18 cellular contexts compared by ENCODE assay signal in the genomic region with DNA sequence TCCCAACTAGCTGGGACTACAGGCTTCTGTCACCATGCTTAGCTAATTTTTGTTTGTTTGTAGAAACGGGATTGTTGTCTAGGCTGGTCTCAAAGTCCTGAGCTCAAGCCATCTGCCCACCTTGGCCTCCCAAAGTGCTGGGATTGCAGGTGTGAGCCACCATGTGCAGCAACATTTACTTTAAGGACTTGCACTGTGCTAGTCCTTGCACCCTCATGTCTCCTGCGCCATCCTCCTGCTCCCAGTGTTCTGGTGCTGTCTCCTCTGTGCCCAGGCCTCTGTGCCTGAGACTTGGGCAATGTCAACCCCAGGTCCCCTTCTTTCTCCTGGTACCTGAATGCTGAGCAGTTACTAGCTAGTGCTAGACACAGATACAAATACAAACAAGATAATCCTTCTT. TPM values are rescaled to one million over a fixed set of nuclear protein-coding genes. Genes with fewer than 3 reads are reported as not detected.
DNase-seq lines count a peak whose midpoint lies in the region; ATAC-seq, FAIRE-seq and TF ChIP-seq lines count a peak whose summit lies in the region.
"Had no signal": no experiment of that assay in that cellular context is flagged by ENCODE, and none has a peak within 500 bp of the region (broad histone marks: within the 10 kb centered on the region; RNA-seq: fewer than 3 reads in every experiment).

No MANE protein-coding gene starts in this region.

- no peaks in the 10 kb centered on the region for H3K9me3 ChIP-seq in BLaER1 treated with 17β-estradiol and CSF1 and Interleukin-3, amounts not matched to agents 10 nM and 100 nM (replicated peaks in 1 of 11)
- no peaks in the 10 kb centered on the region for H3K9me3 ChIP-seq in HepG2 (ENCODE audit: low read length)
- H3K9me3 ChIP-seq: colonic mucosa, right lobe of liver had no signal

- POLR2A ChIA-PET in WTC11 (lab: Charles Lee), result interaction anchor here (0.9 to 1.6 kb wide), 2 partner anchors 27 to 76 kb away, joined by 3 to 11 read pairs; a partner anchor contains a TSS
- POLR2A ChIA-PET in HepG2 (lab: Yijun Ruan, JAX), result interaction anchor here (1.8 kb wide), 1 partner anchor 27 kb away, joined by 6 read pairs; a partner anchor contains a TSS

- ATAC-seq in WTC11 (no peak), HepG2 (no peak), HG02885 (IDR thresholded peaks at IDR 0.05; ENCODE audit: poor library complexity, unreplicated experiment) (no peak), GM19452 (IDR thresholded peaks at IDR 0.05; ENCODE audit: unreplicated experiment) (no peak)

- peak overlapping the region; percentile 78 to 93 (median 91) for H3K4me2 ChIP-seq in BLaER1 treated with 17β-estradiol and CSF1 and Interleukin-3, amounts not matched to agents 10 nM and 100 nM
- no peak overlapping the region for H3K4me2 ChIP-seq in HepG2 (ENCODE audit: low read depth, low read length)

- H2AFZ ChIP-seq in HepG2 (ENCODE audit: low read length), result no peak overlapping the region

- intact Hi-C loops in HepG2 (cut with micrococcal nuclease; ENCODE audit: unreplicated experiment), result no loop called here

- no peak for TF ChIP-seq POLR2A in HepG2 (IDR thresholded peaks at IDR 0.05; ENCODE audit: insufficient read depth in 1 of 2, low read depth in 2 of 2, low read length in 2 of 2)

- no peak overlapping the region; a peak in 1 of 20 replicates for H3K4me3 ChIP-seq in BLaER1 treated with 17β-estradiol and CSF1 and Interleukin-3, amounts not matched to agents 10 nM and 100 nM
- no peak overlapping the region for H3K4me3 ChIP-seq in HepG2 (replicated peaks in 1 of 3; ENCODE audit: insufficient read depth in 1 of 3, low read depth in 2 of 3, low read length in 3 of 3)
- H3K4me3 ChIP-seq: colonic mucosa, right lobe of liver had no signal

- H3K4me3 Mint-ChIP-seq in WTC11, result no peak overlapping the region

- CTCF ChIA-PET in WTC11 (lab: Charles Lee), result interaction anchor here (2.2 kb wide), 2 partner anchors 13 to 148 kb away, joined by 21 to 32 read pairs; no protein-coding TSS in a partner anchor
- CTCF ChIA-PET in HepG2 (lab: Yijun Ruan, JAX; ENCODE audit: low intra/inter-chr PET ratio, low total read pairs), result no interaction called here

- in situ Hi-C loops in HepG2 (cut with HindIII; ENCODE audit: extremely low pct_ligation_motif_present, low pct_unique_long_range_greater_than_20kb), result no loop called here

- H3K27ac Mint-ChIP-seq in WTC11, result peak overlapping the region; percentile 90

- H3K27me3 ChIP-seq in BLaER1 treated with 17β-estradiol and CSF1 and Interleukin-3, amounts not matched to agents 10 nM and 100 nM, result peaks cover 0 to 15% (median 7%) of the 10 kb centered on the region in 11 experiments; a peak in 9 of 22 replicates
- H3K27me3 ChIP-seq in HepG2 (ENCODE audit: control insufficient read depth in 1 of 2, insufficient read depth in 2 of 2, low read length in 2 of 2), result no peaks in the 10 kb centered on the region
- H3K27me3 ChIP-seq: colonic mucosa, right lobe of liver had no signal

- peaks cover 0 to 13% (median 6%) of the 10 kb centered on the region in 11 experiments; a peak in 6 of 22 replicates for H4K20me1 ChIP-seq in BLaER1 treated with 17β-estradiol and CSF1 and Interleukin-3, amounts not matched to agents 10 nM and 100 nM
- no peaks in the 10 kb centered on the region for H4K20me1 ChIP-seq in HepG2 (ENCODE audit: insufficient read depth, low read length)

- no peaks in the 10 kb centered on the region for H3K36me3 Mint-ChIP-seq in WTC11

- TF ChIP-seq CTCF in WTC11 (IDR thresholded peaks at IDR 0.05) (no peak), HepG2 (CRISPR knock-in tag; IDR thresholded peaks at IDR 0.05) (no peak)

- peaks cover 27 to 35% (median 33%) of the 10 kb centered on the region in 10 experiments for H3K4me1 ChIP-seq in BLaER1 treated with 17β-estradiol and CSF1 and Interleukin-3, amounts not matched to agents 10 nM and 100 nM
- H3K4me1 ChIP-seq in HepG2 (ENCODE audit: insufficient read depth, low read length), result peaks cover 12% of the 10 kb centered on the region; the same call in 1 of the 2 replicates
- H3K4me1 ChIP-seq: colonic mucosa, right lobe of liver had no signal

- peaks cover 30% of the 10 kb centered on the region for H3K4me1 Mint-ChIP-seq in WTC11

- H3K79me2 ChIP-seq in HepG2 (ENCODE audit: insufficient read depth, low read length), result no peaks in the 10 kb centered on the region

- no peaks in the 10 kb centered on the region for H3K36me3 ChIP-seq in BLaER1 treated with 17β-estradiol and CSF1 and Interleukin-3, amounts not matched to agents 10 nM and 100 nM
- no peaks in the 10 kb centered on the region for H3K36me3 ChIP-seq in HepG2 (replicated peaks in 1 of 2; ENCODE audit: control insufficient read depth in 1 of 2, insufficient read depth in 2 of 2, low read length in 2 of 2)
- H3K36me3 ChIP-seq: colonic mucosa, right lobe of liver, WERI-Rb-1 had no signal

- H3K27ac ChIP-seq in BLaER1 treated with 17β-estradiol and CSF1 and Interleukin-3, amounts not matched to agents 10 nM and 100 nM, result peak overlapping the region in 2 of 11 experiments; percentile 70 to 71; a peak in 2 of 22 replicates
- H3K27ac ChIP-seq in HepG2 (ENCODE audit: extremely low read length, insufficient read depth, low read length), result no peak overlapping the region
- H3K27ac ChIP-seq: colonic mucosa, right lobe of liver, WERI-Rb-1 had no signal

- TF ChIP-seq RAD21 in HepG2 (CRISPR knock-in tag; IDR thresholded peaks at IDR 0.05), result no peak

- no peak for DNase-seq in GM19239 (ENCODE audit: insufficient read length, low spot score)
- no peak for DNase-seq in WTC11 (ENCODE audit: low spot score)
- DNase-seq in HepG2 (ENCODE audit: low spot score), result no peak
- no peak for DNase-seq in NCI-H226
- no peak for DNase-seq in D341Med (ENCODE audit: low spot score)
- DNase-seq: activated T-cell treated with anti-CD3 and anti-CD28 coated beads for 4 hours; AML-193; colonic mucosa; GOT3; nucleus accumbens; stimulated activated CD4-positive, alpha-beta T cell treated with anti-CD3 and anti-CD28 coated beads, Interleukin-4, amount 100 ng/mL, for 4 hours; WERI-Rb-1 had no signal

- no peaks in the 10 kb centered on the region for H3K27me3 Mint-ChIP-seq in WTC11 (ENCODE audit: low read depth)

- no peak for TF ChIP-seq EP300 in HepG2 (IDR thresholded peaks at IDR 0.05; ENCODE audit: low read depth in 2 of 2, low read length in 2 of 2)
- no peak for TF ChIP-seq EP300 in HepG2 (CRISPR knock-in tag; IDR thresholded peaks at IDR 0.05; ENCODE audit: borderline replicate concordance)

- 50% methylated on average over 2 of the region's 2 CpGs for WGBS in HepG2 (ENCODE audit: low lambda C conversion rate)

- BruUV-seq in HepG2 (replicated peaks; lab: Mats Ljungman, UMichigan), result no TSS peak

- no peaks in the 10 kb centered on the region for H3K9me3 Mint-ChIP-seq in WTC11

- peak overlapping the region in 1 of 11 experiments; percentile 64; a peak in 1 of 22 replicates for H3K9ac ChIP-seq in BLaER1 treated with 17β-estradiol and CSF1 and Interleukin-3, amounts not matched to agents 10 nM and 100 nM
- no peak overlapping the region for H3K9ac ChIP-seq in HepG2 (ENCODE audit: insufficient read depth, low read depth, low read length)

- peak; percentile 8 for FAIRE-seq in GM19239 (lab: Jason Lieb, UNC)
- FAIRE-seq in HepG2 (lab: Jason Lieb, UNC), result no peak
- FAIRE-seq: islet of Langerhans, urothelium cell line had no signal

TF ChIP-seq in WTC11, 78 proteins besides CTCF, POLR2A, EP300 and RAD21 (continues in another document):
- TF ChIP-seq, protein P1, sequence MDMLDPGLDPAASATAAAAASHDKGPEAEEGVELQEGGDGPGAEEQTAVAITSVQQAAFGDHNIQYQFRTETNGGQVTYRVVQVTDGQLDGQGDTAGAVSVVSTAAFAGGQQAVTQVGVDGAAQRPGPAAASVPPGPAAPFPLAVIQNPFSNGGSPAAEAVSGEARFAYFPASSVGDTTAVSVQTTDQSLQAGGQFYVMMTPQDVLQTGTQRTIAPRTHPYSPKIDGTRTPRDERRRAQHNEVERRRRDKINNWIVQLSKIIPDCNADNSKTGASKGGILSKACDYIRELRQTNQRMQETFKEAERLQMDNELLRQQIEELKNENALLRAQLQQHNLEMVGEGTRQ (CRISPR knock-in tag; IDR thresholded peaks at IDR 0.05), result no peak

TF ChIP-seq in HepG2, 621 proteins besides CTCF, POLR2A, EP300 and RAD21:
- no peak for TF ChIP-seq HES4 (CRISPR knock-in tag; IDR thresholded peaks at IDR 0.05; ENCODE audit: borderline replicate concordance)
- 0 out of 2 replicates have a peak, but pooled peaks have one; percentile 29 for TF ChIP-seq ZNF460 (CRISPR knock-in tag; IDR thresholded peaks at IDR 0.05; ENCODE audit: borderline replicate concordance)

RNA-seq across cellular contexts. Expression of a gene that starts 26.7 kb away (rescaled TPM):
- total RNA-seq in WTC11 (2021) (85.5 to 109 TPM (median 91.3 TPM) in 3 replicates), HepG2 (2016; rRNA removed; fragmentation: Illumina TruSeq; extraction: Trizol) (63.7 and 71.7 TPM in 2 replicates)
- 5.3 and 8.1 TPM in 2 replicates for total RNA-seq in HepG2 (2016; cell fraction: cytosol; rRNA removed; fragmentation: Illumina TruSeq; extraction: Trizol; ENCODE audit: low read depth)
- 59.2 and 62.0 TPM in 2 replicates for total RNA-seq in HepG2 (2016; cell fraction: insoluble cytoplasmic fraction; rRNA removed; fragmentation: Illumina TruSeq; extraction: Trizol)
- 16.3 and 20.1 TPM in 2 replicates for total RNA-seq in HepG2 (2016; cell fraction: membrane; rRNA removed; fragmentation: Illumina TruSeq; extraction: Trizol)
- total RNA-seq in HepG2 (2016; cell fraction: nucleus; rRNA removed; fragmentation: Illumina TruSeq; extraction: Trizol), result 55.9 and 59.7 TPM in 2 replicates
- 24.2 and 31.4 TPM in 2 replicates for polyA plus RNA-seq in HepG2 (2011; rRNA removed)
- 9.9 and 15.9 TPM in 2 replicates for polyA plus RNA-seq in HepG2 (2011; cell fraction: cytosol; rRNA removed)
- polyA plus RNA-seq in HepG2 (2011; cell fraction: nucleus; rRNA removed), result 19.4 and 21.7 TPM in 2 replicates
- 34.3 and 43.6 TPM in 2 replicates for polyA plus RNA-seq in HepG2 (2012)
- polyA plus RNA-seq in HepG2 (2016; cell fraction: cytosol; fragmentation: Illumina TruSeq; extraction: Trizol; ENCODE audit: low read depth), result 1.5 and 1.7 TPM in 2 replicates
- polyA plus RNA-seq in HepG2 (2016; cell fraction: insoluble cytoplasmic fraction; fragmentation: Illumina TruSeq; extraction: Trizol; ENCODE audit: low read depth), result 55.1 and 60.7 TPM in 2 replicates
- 5.2 and 6.5 TPM in 2 replicates for polyA plus RNA-seq in HepG2 (2016; cell fraction: membrane; fragmentation: Illumina TruSeq; extraction: Trizol; ENCODE audit: low read depth)
- polyA plus RNA-seq in HepG2 (2016; cell fraction: nucleus; fragmentation: Illumina TruSeq; extraction: Trizol; ENCODE audit: insufficient read depth, low read depth), result 61.4 and 70.9 TPM in 2 replicates
- polyA minus RNA-seq in HepG2 (2011; rRNA and poly(A)+ RNA removed; ENCODE audit: low replicate concordance), result 13.9 and 26.9 TPM in 2 replicates
- polyA minus RNA-seq in HepG2 (2011; cell fraction: cytosol; rRNA and poly(A)+ RNA removed), result 20.9 and 21.9 TPM in 2 replicates
- polyA minus RNA-seq in HepG2 (2011; cell fraction: nucleus; rRNA and poly(A)+ RNA removed), result 77.1 and 85.4 TPM in 2 replicates
